ENCODE assay signal across 8 cellular contexts in the genomic region with DNA sequence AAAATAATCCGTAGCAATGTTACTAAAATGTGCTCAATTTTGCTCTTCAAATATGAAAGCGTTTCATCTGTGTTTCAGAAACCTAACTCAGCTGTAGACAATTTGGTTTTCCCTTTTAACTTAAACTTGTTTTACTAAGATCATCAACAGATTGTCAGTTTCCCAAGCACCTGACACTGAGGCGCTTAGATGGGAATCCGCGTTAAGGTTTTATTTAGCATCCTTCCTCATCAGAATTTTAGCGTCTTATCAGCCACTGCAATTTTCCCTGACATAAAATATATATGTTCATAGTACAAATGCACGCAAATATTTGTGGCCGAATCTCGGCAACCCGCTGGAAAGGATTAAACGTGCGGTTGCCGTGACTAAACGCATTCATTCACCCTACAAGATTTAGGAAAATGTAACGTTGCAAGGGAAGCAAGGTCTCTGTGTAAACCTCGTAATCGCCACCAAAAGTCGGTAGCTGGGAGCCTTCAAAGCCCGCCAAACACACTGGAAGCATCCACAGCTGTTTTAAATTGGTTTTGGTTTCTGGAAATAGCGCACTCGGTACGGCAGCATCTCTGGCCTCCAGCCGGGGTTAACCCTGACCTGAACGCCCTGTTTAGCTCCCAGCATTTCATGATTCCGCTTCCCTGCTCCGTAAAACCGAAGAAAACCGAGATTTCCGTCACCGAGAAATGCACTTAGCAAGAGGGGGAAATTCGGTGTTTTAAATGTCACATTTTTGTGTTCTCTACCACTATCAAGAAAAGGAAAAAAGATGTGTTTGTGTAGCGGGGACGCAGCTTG. TPM values are rescaled to one million over a fixed set of nuclear protein-coding genes. Genes with fewer than 3 reads are reported as not detected.
DNase-seq lines count a peak whose midpoint lies in the region; ATAC-seq and TF ChIP-seq lines count a peak whose summit lies in the region.

No MANE protein-coding gene starts in this region.

- peak overlapping the region; percentile 5 to 73 (median 58) for H3K4me3 ChIP-seq in adrenal gland
- peak overlapping the region; percentile 65 for H3K4me3 ChIP-seq in right cardiac atrium (ENCODE audit: low read length)

- H3K36me3 ChIP-seq in adrenal gland (replicated peaks in 1 of 2): no peaks in the 10 kb centered on the region

- no peak for TF ChIP-seq CTCF in adrenal gland (IDR thresholded peaks at IDR 0.05)

- H3K27ac ChIP-seq in adrenal gland (peak overlapping the region; percentile 53 to 87 (median 80)), right cardiac atrium (ENCODE audit: low read length) (peak overlapping the region; percentile 23)

- peak in 1 of 2 donors; percentile 26 for ATAC-seq in right cardiac atrium
- no peak for ATAC-seq in GM21367 (IDR thresholded peaks at IDR 0.05; ENCODE audit: unreplicated experiment)
- no peak for ATAC-seq in GM21381 (IDR thresholded peaks at IDR 0.05; ENCODE audit: unreplicated experiment)

- H3K27me3 ChIP-seq in adrenal gland: no peaks in the 10 kb centered on the region
- no peaks in the 10 kb centered on the region for H3K27me3 ChIP-seq in right cardiac atrium (ENCODE audit: control insufficient read depth, insufficient read depth)

- peak in 1 of 2 donors; percentile 26 for TF ChIP-seq POLR2A in adrenal gland (IDR thresholded peaks at IDR 0.05)

- H3K4me1 ChIP-seq in adrenal gland (replicated peaks in 1 of 2) (peaks cover 0 to 10% of the 10 kb centered on the region in 2 donors), right cardiac atrium (ENCODE audit: control insufficient read depth, insufficient read depth, low read length) (no peaks in the 10 kb centered on the region)

- 3 to 6% (median 4%) methylated on average over 33 of the region's 33 CpGs for WGBS in adrenal gland, 4 donors
- 4% methylated on average over 33 of the region's 33 CpGs for WGBS in right cardiac atrium

- peak; percentile 70 for DNase-seq in EH (ENCODE audit: low read depth)
- DNase-seq in NCI-H1694 treated with DMSO at 0.1 percent for 48 hours (lab: John Stamatoyannopoulos, UW): peak; percentile 56
- peak; percentile 40 to 76 (median 55) for DNase-seq in adrenal gland
- DNase-seq in right cardiac atrium: peak; percentile 19 to 73 (median 51)
- DNase-seq in putamen (ENCODE audit: low spot score): peak; percentile 40
- no peak for DNase-seq in activated gamma-delta T cell (lab: John Stamatoyannopoulos, UW)

- intact Hi-C loops in adrenal gland (cut with DNase I): loop anchor here (5.0 to 10.0 kb wide), 3 partner anchors 150 to 210 kb away; a partner anchor contains a TSS
- intact Hi-C loops in right cardiac atrium (cut with DNase I): no loop called here

- H3K9me3 ChIP-seq in adrenal gland (replicated peaks in 1 of 3): no peaks in the 10 kb centered on the region
- no peaks in the 10 kb centered on the region for H3K9me3 ChIP-seq in right cardiac atrium (ENCODE audit: control insufficient read depth, low read length)

RNA-seq across cellular contexts. Expression of a gene that starts 1.0 kb away (rescaled TPM):
- 100 to 1,000 TPM in 7 of 8 donors, 10 to 100 TPM in 1; 63.3 to 229 (median 164) TPM for total RNA-seq in adrenal gland
- 100 to 1,000 TPM in 1 of 3 donors, 10 to 100 TPM in 2; 32.2 to 121 (median 43.1) TPM for polyA plus RNA-seq in adrenal gland
- 10 to 100 TPM; 40.2 to 44.6 (median 43.0) TPM for total RNA-seq in right cardiac atrium
- 41.1 TPM for polyA plus RNA-seq in right cardiac atrium

Comparison
In these comparisons a context has a peak if more than half of its experiments do, and no peak if none do; other contexts are left out.
1. intact Hi-C loops: an anchor here in adrenal gland (5.0 to 10.0 kb wide); none called in right cardiac atrium.